ENCODE assay signal across 7 cellular contexts in the genomic region with DNA sequence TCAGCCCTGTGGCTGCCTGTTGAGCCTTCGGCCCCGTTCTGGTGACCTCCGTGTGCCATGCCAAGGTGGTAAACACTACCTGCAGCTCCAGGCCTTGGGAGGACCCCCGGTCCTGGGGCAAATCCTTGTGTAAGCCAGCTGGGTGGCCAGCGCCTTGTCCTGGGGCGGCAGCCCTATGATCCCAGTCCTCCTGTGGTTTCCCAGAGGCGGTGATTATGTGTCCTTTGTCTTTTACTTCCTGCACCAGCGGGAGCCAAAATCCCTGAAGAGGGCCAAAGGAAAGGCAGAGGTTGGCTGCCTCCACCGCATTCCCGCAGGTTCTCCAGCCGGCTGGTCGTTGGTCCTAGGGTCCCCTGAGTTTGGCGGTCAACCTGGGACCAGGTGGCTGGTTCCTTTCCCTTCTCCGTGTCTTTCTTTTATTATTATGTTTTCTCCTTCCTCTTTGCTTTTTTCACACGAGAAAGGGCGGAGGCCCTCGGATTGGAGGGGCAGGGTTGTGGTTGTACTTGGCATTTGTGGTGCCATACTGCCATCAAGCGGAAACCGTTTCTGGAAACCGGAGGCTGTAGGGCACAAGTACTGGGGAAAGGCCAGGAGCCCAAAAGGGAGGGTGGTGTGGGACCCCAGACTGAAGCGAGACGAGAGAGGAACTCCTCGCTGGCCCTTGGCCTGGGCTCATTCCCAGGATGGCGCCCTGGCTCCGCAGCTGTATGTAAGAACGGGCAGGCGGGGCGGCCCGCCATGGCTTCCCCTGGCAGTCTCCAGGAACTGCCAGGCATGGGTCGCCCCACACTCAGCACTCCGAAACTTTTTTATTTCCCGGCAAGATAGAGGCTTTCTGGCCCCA. TPM values are rescaled to one million over a fixed set of nuclear protein-coding genes. Genes with fewer than 3 reads are reported as not detected.
DNase-seq lines count a peak whose midpoint lies in the region; ATAC-seq and TF ChIP-seq lines count a peak whose summit lies in the region.
"Not testable (repeated sequence)": the region's sequence is repeated elsewhere in the genome, so short reads cannot be mapped to it uniquely, and the experiment has no call there.

No MANE protein-coding gene starts in this region.

- not testable (repeated sequence) for H3K27ac ChIP-seq in psoas muscle

- POLR2A ChIA-PET in WTC11 (lab: Charles Lee): not testable (repeated sequence)

- not testable (repeated sequence) for H3K36me3 ChIP-seq in psoas muscle (ENCODE audit: insufficient read depth in 1 of 2, low read depth in 1 of 2)

- H3K4me3 ChIP-seq in psoas muscle: not testable (repeated sequence)

- not testable (repeated sequence) for H3K27me3 Mint-ChIP-seq in WTC11 (ENCODE audit: low read depth)

- WGBS in psoas muscle, 3 donors: no CpG with 5 or more reads among the region's 32 CpGs

- H3K4me1 Mint-ChIP-seq in WTC11: not testable (repeated sequence)

- not testable (repeated sequence) for H3K4me1 ChIP-seq in psoas muscle

- not testable (repeated sequence) for H3K4me3 Mint-ChIP-seq in WTC11

- not testable (repeated sequence) for H3K27ac Mint-ChIP-seq in WTC11

- CTCF ChIA-PET in WTC11 (lab: Charles Lee): not testable (repeated sequence)

- DNase-seq in WTC11 (ENCODE audit: low spot score); left cardiac atrium; psoas muscle: not testable (repeated sequence)

- ATAC-seq in GM18870 (IDR thresholded peaks at IDR 0.05; ENCODE audit: unreplicated experiment) (peak; percentile 43), GM19467 (IDR thresholded peaks at IDR 0.05; ENCODE audit: unreplicated experiment) (peak; percentile 41), HG02571 (IDR thresholded peaks at IDR 0.05; ENCODE audit: unreplicated experiment) (peak; percentile 39), HG03097 (IDR thresholded peaks at IDR 0.05; ENCODE audit: low FRiP score, unreplicated experiment) (peak; percentile 40), WTC11 (peak; percentile 58), left cardiac atrium (peak; percentile 15 to 72), psoas muscle (peak; percentile 72 to 77 (median 76))

- intact Hi-C loops in left cardiac atrium (cut with DNase I); psoas muscle (cut with DNase I): not testable (repeated sequence)

- not testable (repeated sequence) for H3K9me3 Mint-ChIP-seq in WTC11

- not testable (repeated sequence) for H3K9me3 ChIP-seq in psoas muscle

- H3K36me3 Mint-ChIP-seq in WTC11: not testable (repeated sequence)

- not testable (repeated sequence) for H3K27me3 ChIP-seq in psoas muscle (ENCODE audit: insufficient read depth in 3 of 3, low read length in 2 of 3)

- TF ChIP-seq CTCF in WTC11 (IDR thresholded peaks at IDR 0.05); psoas muscle (IDR thresholded peaks at IDR 0.05): not testable (repeated sequence)

RNA-seq across cellular contexts. Expression of gene NBDY, which starts 43.9 kb away (rescaled TPM):
- total RNA-seq in WTC11 (2021) (44.7 to 62.0 TPM (median 59.5 TPM) in 3 replicates), left cardiac atrium (10 to 100 TPM; 27.5 to 32.6 TPM), psoas muscle (10 to 100 TPM in 2 of 4 donors, 1 to 10 TPM in 2; 5.3 to 15.6 (median 8.5) TPM)
- polyA plus RNA-seq in psoas muscle: 1 to 10 TPM; 5.2 to 7.7 (median 6.5) TPM
